In the genomic region with DNA sequence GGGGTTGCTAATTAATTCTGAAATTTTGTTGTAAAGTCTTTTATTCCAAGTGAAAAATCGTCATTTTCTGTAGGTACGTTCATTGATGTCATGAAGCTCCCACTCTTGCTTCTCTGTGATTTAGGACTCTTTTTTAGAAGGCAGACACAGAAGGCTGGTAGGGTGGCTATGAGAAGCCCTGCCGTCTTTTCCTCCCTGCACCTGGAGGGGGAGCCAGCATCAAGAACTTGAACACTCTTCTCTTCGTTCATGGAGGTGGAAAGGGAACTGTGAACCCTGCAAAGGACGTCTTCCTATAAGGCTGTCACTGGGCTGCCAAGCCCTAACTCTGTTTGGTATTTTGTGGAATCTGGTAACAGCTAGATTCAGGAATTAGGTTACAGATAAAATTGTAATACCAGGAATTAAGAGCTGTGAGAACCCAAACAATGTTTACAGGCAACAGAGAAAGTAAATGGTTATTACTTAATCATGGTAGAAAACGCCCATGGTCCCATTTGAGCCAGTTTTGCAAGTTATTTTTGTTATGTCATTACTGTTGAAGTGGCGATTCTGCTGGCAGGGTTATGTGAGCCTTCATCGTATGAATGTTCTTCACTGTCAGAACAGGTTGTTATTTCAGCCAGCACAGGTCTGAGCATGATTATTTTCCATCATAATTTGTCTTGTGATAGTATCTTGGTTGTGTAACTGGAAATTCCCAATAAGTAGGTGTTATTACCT, we compare ENCODE assay signal across 8 cellular contexts.
DNase-seq lines count a peak whose midpoint lies in the region; ATAC-seq and TF ChIP-seq lines count a peak whose summit lies in the region.

No MANE protein-coding gene starts in this region.

- no peaks in the 10 kb centered on the region for H3K4me1 Mint-ChIP-seq in activated CD4-positive, alpha-beta T cell treated with anti-CD3 and anti-CD28 coated beads, Interleukin-2, amount 10 ng/mL, durations not matched to agents 7 days and 5 days

- TF ChIP-seq CTCF in foreskin keratinocyte (conservative IDR thresholded peaks at IDR 0.05): peak; percentile 73
- peak; percentile 69 for TF ChIP-seq CTCF in retinal pigment epithelial cell (conservative IDR thresholded peaks at IDR 0.05; ENCODE audit: low read depth, low read length)

- peak; percentile 7 for DNase-seq in Caki2 (ENCODE audit: low read depth)
- DNase-seq in NCI-H146 treated with DMSO at 0.1 percent for 48 hours (lab: John Stamatoyannopoulos, UW; ENCODE audit: unreplicated experiment): peak; percentile 13
- DNase-seq in activated CD4-positive, alpha-beta T cell treated with anti-CD3 and anti-CD28 coated beads, Interleukin-2, amount 10 ng/mL, durations not matched to agents 7 days and 5 days: peak; percentile 44
- DNase-seq in foreskin keratinocyte: peak; percentile 12 to 46
- no peak for DNase-seq in retinal pigment epithelial cell (ENCODE audit: low read depth)

- H3K36me3 Mint-ChIP-seq in activated CD4-positive, alpha-beta T cell treated with anti-CD3 and anti-CD28 coated beads, Interleukin-2, amount 10 ng/mL, durations not matched to agents 7 days and 5 days (ENCODE audit: low read depth): no peaks in the 10 kb centered on the region

- H3K27ac Mint-ChIP-seq in activated CD4-positive, alpha-beta T cell treated with anti-CD3 and anti-CD28 coated beads, Interleukin-2, amount 10 ng/mL, durations not matched to agents 7 days and 5 days: no peak overlapping the region

- CTCF ChIA-PET in activated CD4-positive, alpha-beta T cell treated with anti-CD3 and anti-CD28 coated beads, Interleukin-2, amount 10 ng/mL, durations not matched to agents 7 days and 5 days (lab: Charles Lee): interaction anchor here (2.3 kb wide), 1 partner anchor 108 kb away, joined by 5 read pairs; no protein-coding TSS in a partner anchor

- peaks cover 8% of the 10 kb centered on the region for H3K4me1 ChIP-seq in foreskin keratinocyte

- peaks cover 22% of the 10 kb centered on the region for H3K27me3 Mint-ChIP-seq in activated CD4-positive, alpha-beta T cell treated with anti-CD3 and anti-CD28 coated beads, Interleukin-2, amount 10 ng/mL, durations not matched to agents 7 days and 5 days

- POLR2A ChIA-PET in activated CD4-positive, alpha-beta T cell treated with anti-CD3 and anti-CD28 coated beads, Interleukin-2, amount 10 ng/mL, durations not matched to agents 7 days and 5 days (lab: Charles Lee): no interaction called here

- H3K27ac ChIP-seq in foreskin keratinocyte: no peak overlapping the region

- H3K4me3 Mint-ChIP-seq in activated CD4-positive, alpha-beta T cell treated with anti-CD3 and anti-CD28 coated beads, Interleukin-2, amount 10 ng/mL, durations not matched to agents 7 days and 5 days: no peak overlapping the region

- ATAC-seq in GM18873 (IDR thresholded peaks at IDR 0.05; ENCODE audit: low FRiP score, unreplicated experiment) (peak; percentile 91), HG02970 (IDR thresholded peaks at IDR 0.05; ENCODE audit: low FRiP score, unreplicated experiment) (peak; percentile 71), foreskin keratinocyte (peak; percentile 85), HG03457 (IDR thresholded peaks at IDR 0.05; ENCODE audit: unreplicated experiment) (no peak)

- no peak overlapping the region for H3K4me3 ChIP-seq in retinal pigment epithelial cell (ENCODE audit: low read length)

- H3K9me3 Mint-ChIP-seq in activated CD4-positive, alpha-beta T cell treated with anti-CD3 and anti-CD28 coated beads, Interleukin-2, amount 10 ng/mL, durations not matched to agents 7 days and 5 days: no peaks in the 10 kb centered on the region

- in situ Hi-C loops in Caki2 (cut with HindIII; ENCODE audit: low pct_unique_long_range_greater_than_20kb, low sequenced_read_pairs): no loop called here

- H3K27me3 ChIP-seq in foreskin keratinocyte: no peaks in the 10 kb centered on the region
